In genomic region chr4:81351653-81352455, GRCh38 we compare ENCODE assay signal across 8 cellular contexts.
A peak's percentile ranks its signal among the peaks of the same experiment; 100 is the strongest.
DNase-seq lines count a peak whose midpoint lies in the region; ATAC-seq and TF ChIP-seq lines count a peak whose summit lies in the region.

No MANE protein-coding gene starts in this region.

- H3K4me3 ChIP-seq in BE2C (ENCODE audit: low read depth, low read length) (no peak overlapping the region), colonic mucosa (no peak overlapping the region), lower lobe of right lung (no peak overlapping the region)

- H3K27me3 ChIP-seq in BE2C: no peaks in the 10 kb centered on the region
- no peaks in the 10 kb centered on the region for H3K27me3 ChIP-seq in colonic mucosa
- H3K27me3 ChIP-seq in lower lobe of right lung (ENCODE audit: low read depth): no peaks in the 10 kb centered on the region

- H3K27ac ChIP-seq in colonic mucosa: no peak overlapping the region
- H3K27ac ChIP-seq in lower lobe of right lung: no peak overlapping the region

- no peak overlapping the region for H3K9ac ChIP-seq in colonic mucosa (ENCODE audit: low read depth in 2 of 2, low read length in 2 of 2)

- intact Hi-C loops in colonic mucosa (cut with DNase I) (loop anchor here (5.0 to 10.0 kb wide), 3 partner anchors 87 to 990 kb away; no protein-coding TSS in a partner anchor), lower lobe of right lung (cut with DNase I) (loop anchor here (5.0 kb wide), 1 partner anchor 280 kb away; no protein-coding TSS in a partner anchor)

- DNase-seq in BE2C: peak; percentile 61
- DNase-seq in NCI-H2196 treated with DMSO at 0.1 percent for 48 hours (lab: John Stamatoyannopoulos, UW; ENCODE audit: unreplicated experiment): peak; percentile 0
- peak; percentile 37 to 61 for DNase-seq in activated CD4-positive, alpha-beta T cell treated with anti-CD3 and anti-CD28 coated beads for 4 hours
- peak; percentile 81 for DNase-seq in colonic mucosa
- peak; percentile 70 for DNase-seq in lower lobe of right lung
- peak; percentile 4 for DNase-seq in stimulated activated CD8-positive, alpha-beta memory T cell treated with anti-CD3 and anti-CD28 coated beads, Interleukin-12 subunit alpha, Interleukin-12 subunit beta, amount 100 ng/mL, for 4 hours (ENCODE audit: low read depth)

- no peaks in the 10 kb centered on the region for H3K4me1 ChIP-seq in BE2C
- H3K4me1 ChIP-seq in colonic mucosa: no peaks in the 10 kb centered on the region
- H3K4me1 ChIP-seq in lower lobe of right lung: no peaks in the 10 kb centered on the region

- ATAC-seq in GM18907 (IDR thresholded peaks at IDR 0.05; ENCODE audit: unreplicated experiment): peak; percentile 90
- ATAC-seq in HG03103 (IDR thresholded peaks at IDR 0.05; ENCODE audit: low read depth, unreplicated experiment): peak; percentile 87
- ATAC-seq in lower lobe of right lung: peak; percentile 78 to 88

- H3K36me3 ChIP-seq in BE2C: no peaks in the 10 kb centered on the region
- no peaks in the 10 kb centered on the region for H3K36me3 ChIP-seq in colonic mucosa
- H3K36me3 ChIP-seq in lower lobe of right lung: no peaks in the 10 kb centered on the region

- TF ChIP-seq CTCF in BE2C (IDR thresholded peaks at IDR 0.05; ENCODE audit: low read depth, low read length) (peak; percentile 94), colonic mucosa (IDR thresholded peaks at IDR 0.05) (peak; percentile 92), lower lobe of right lung (IDR thresholded peaks at IDR 0.05) (peak; percentile 87)

- no peaks in the 10 kb centered on the region for H3K9me3 ChIP-seq in BE2C
- no peaks in the 10 kb centered on the region for H3K9me3 ChIP-seq in colonic mucosa
- no peaks in the 10 kb centered on the region for H3K9me3 ChIP-seq in lower lobe of right lung

Comparison
In these comparisons a context has a peak if more than half of its experiments do, and no peak if none do; other contexts are left out.
1. DNase-seq: peak in every context shown above with its lines; median percentile 81 in colonic mucosa; 70 in lower lobe of right lung; 61 in BE2C; 49 in activated CD4-positive, alpha-beta T cell treated with anti-CD3 and anti-CD28 coated beads for 4 hours; 4 in stimulated activated CD8-positive, alpha-beta memory T cell treated with anti-CD3 and anti-CD28 coated beads, Interleukin-12 subunit alpha, Interleukin-12 subunit beta, amount 100 ng/mL, for 4 hours; 0 in NCI-H2196 treated with DMSO at 0.1 percent for 48 hours.